ENCODE assay signal across 8 cellular contexts in the genomic region with DNA sequence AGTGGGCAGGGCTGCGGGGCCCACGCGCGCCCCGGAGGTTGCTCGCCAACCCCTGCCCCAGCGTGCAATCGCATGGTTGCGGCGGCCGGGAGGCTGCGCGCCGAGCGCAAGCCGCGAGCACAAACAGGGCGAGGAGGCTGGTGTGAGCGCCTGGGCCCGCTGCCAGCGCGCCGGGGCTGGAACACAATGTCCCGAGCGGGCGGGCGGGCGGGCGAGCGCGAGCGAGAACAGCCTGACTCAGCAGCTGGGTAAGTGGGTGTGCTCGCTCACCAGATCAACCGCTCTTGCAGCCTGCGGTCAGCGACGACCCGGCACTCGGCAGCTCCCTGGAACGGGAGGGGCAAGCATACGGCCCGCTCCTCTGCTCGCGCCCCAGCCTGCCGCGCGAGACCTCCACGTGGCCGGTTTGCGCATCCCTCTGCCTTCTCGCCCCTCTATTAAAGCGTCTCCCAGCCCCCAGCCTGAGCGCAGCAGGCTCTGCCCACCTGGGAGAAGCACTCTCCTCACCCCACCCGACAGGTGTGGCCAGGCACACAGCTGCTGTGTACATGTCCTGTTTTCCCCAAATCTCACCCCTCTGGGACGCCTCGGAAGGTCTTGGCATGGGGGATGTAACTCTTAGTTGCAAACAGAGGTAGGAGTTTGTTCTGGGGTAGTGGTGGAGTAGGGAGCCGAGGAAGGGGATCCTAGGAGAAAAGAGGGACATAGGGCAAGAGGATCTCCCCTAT. TPM values are rescaled to one million over a fixed set of nuclear protein-coding genes. Genes with fewer than 3 reads are reported as not detected.
DNase-seq lines count a peak whose midpoint lies in the region; ATAC-seq, FAIRE-seq and TF ChIP-seq lines count a peak whose summit lies in the region.

No MANE protein-coding gene starts in this region.

- TF ChIP-seq POLR2A in GM15510 (IDR thresholded peaks at IDR 0.05; ENCODE audit: borderline replicate concordance, extremely low read depth, insufficient read length) (peak; percentile 46), breast epithelium (IDR thresholded peaks at IDR 0.05) (peak; percentile 46)

- H3K27ac ChIP-seq in WERI-Rb-1: peak overlapping the region; percentile 25
- peak overlapping the region; percentile 99 to 100 for H3K27ac ChIP-seq in breast epithelium
- H3K27ac ChIP-seq in small intestine (ENCODE audit: low read depth in 1 of 2, low read length in 1 of 2): peak overlapping the region; percentile 99 to 100

- H3K9me3 ChIP-seq in WERI-Rb-1 (ENCODE audit: severe bottlenecking) (no peaks in the 10 kb centered on the region), breast epithelium (no peaks in the 10 kb centered on the region), small intestine (ENCODE audit: control insufficient read depth, low read depth) (no peaks in the 10 kb centered on the region)

- WGBS in small intestine, 3 donors: 0 to 2% (median 1%) methylated on average over 37 to 57 of the region's 57 CpGs

- H3K36me3 ChIP-seq in WERI-Rb-1 (no peaks in the 10 kb centered on the region), breast epithelium (no peaks in the 10 kb centered on the region), small intestine (ENCODE audit: control insufficient read depth in 2 of 2, insufficient read depth in 2 of 2, low read length in 2 of 2) (no peaks in the 10 kb centered on the region)

- H3K27me3 ChIP-seq in WERI-Rb-1 (ENCODE audit: insufficient read depth, low read depth, severe bottlenecking): peaks cover 15% of the 10 kb centered on the region
- no peaks in the 10 kb centered on the region for H3K27me3 ChIP-seq in breast epithelium
- H3K27me3 ChIP-seq in small intestine (ENCODE audit: control insufficient read depth in 2 of 2, insufficient read depth in 2 of 2, low read length in 2 of 2): no peaks in the 10 kb centered on the region

- ATAC-seq in HG02981 (IDR thresholded peaks at IDR 0.05; ENCODE audit: unreplicated experiment) (peak; percentile 46), GM19324 (IDR thresholded peaks at IDR 0.05; ENCODE audit: low FRiP score, unreplicated experiment) (no peak)

- intact Hi-C loops in breast epithelium (cut with DNase I; ENCODE audit: low total_unique reads): no loop called here

- peaks cover 46 to 59% of the 10 kb centered on the region in 2 donors for H3K4me1 ChIP-seq in breast epithelium
- peaks cover 24 to 40% of the 10 kb centered on the region in 2 donors for H3K4me1 ChIP-seq in small intestine (ENCODE audit: control insufficient read depth in 2 of 2, insufficient read depth in 1 of 2, low read depth in 1 of 2, low read length in 1 of 2)

- H3K4me3 ChIP-seq in WERI-Rb-1 (ENCODE audit: low read depth, low read length) (peak overlapping the region; percentile 67), breast epithelium (peak overlapping the region; percentile 44 to 77 (median 57)), small intestine (ENCODE audit: low read depth in 1 of 2, low read length in 2 of 2) (peak overlapping the region; percentile 24 to 27)

- FAIRE-seq in small intestine (lab: Jason Lieb, UNC): no peak

- peak; percentile 26; the same call in 1 of the 2 replicates for TF ChIP-seq CTCF in WERI-Rb-1 (IDR thresholded peaks at IDR 0.05; ENCODE audit: low read depth, low read length)
- TF ChIP-seq CTCF in breast epithelium (IDR thresholded peaks at IDR 0.05): peak in 2 of 3 donors; percentile 17 to 31

- DNase-seq in NCI-H2196 treated with DMSO at 0.1 percent for 48 hours (lab: John Stamatoyannopoulos, UW; ENCODE audit: unreplicated experiment) (peak; percentile 75), WERI-Rb-1 (peak; percentile 74), breast epithelium (ENCODE audit: low spot score in 2 of 2) (peak; percentile 90 to 95), iPS-NIHi7 (ENCODE audit: extremely low spot score) (peak; percentile 65), small intestine (peak; percentile 95)

RNA-seq across cellular contexts. Expression of a gene that starts 8.7 kb away (rescaled TPM):
- total RNA-seq in breast epithelium: 1 to 10 TPM in 1 of 3 donors, under 1 TPM in 2; 0.29 to 1.4 (median 0.33) TPM
- 1 to 10 TPM in 1 of 3 donors, under 1 TPM in 1, not detected in 1; 0.72 to 2.5 TPM for polyA plus RNA-seq in small intestine

RNA-seq across cellular contexts. Expression of a gene that starts 39.4 kb away (rescaled TPM):
- 100 to 1,000 TPM; 167 to 970 (median 266) TPM for total RNA-seq in breast epithelium
- 100 to 1,000 TPM in 2 of 3 donors, 10 to 100 TPM in 1; 62.7 to 150 (median 115) TPM for polyA plus RNA-seq in small intestine

RNA-seq across cellular contexts. Expression of a gene that starts 48.3 kb away (rescaled TPM):
- 1 to 10 TPM in 1 of 3 donors, not detected in 2; 2.3 TPM for total RNA-seq in breast epithelium
- not detected for polyA plus RNA-seq in small intestine

RNA-seq across cellular contexts. Expression of a gene that starts 52.7 kb away (rescaled TPM):
- total RNA-seq in breast epithelium: 1 to 10 TPM in 1 of 3 donors, not detected in 2; 1.3 TPM
- polyA plus RNA-seq in small intestine: not detected

Comparison
In these comparisons a context has a peak if more than half of its experiments do, and no peak if none do; other contexts are left out.
1. H3K27ac ChIP-seq: peak in every context shown above with its lines; median percentile 100 in breast epithelium; 100 in small intestine; 25 in WERI-Rb-1.